In the genomic region with DNA sequence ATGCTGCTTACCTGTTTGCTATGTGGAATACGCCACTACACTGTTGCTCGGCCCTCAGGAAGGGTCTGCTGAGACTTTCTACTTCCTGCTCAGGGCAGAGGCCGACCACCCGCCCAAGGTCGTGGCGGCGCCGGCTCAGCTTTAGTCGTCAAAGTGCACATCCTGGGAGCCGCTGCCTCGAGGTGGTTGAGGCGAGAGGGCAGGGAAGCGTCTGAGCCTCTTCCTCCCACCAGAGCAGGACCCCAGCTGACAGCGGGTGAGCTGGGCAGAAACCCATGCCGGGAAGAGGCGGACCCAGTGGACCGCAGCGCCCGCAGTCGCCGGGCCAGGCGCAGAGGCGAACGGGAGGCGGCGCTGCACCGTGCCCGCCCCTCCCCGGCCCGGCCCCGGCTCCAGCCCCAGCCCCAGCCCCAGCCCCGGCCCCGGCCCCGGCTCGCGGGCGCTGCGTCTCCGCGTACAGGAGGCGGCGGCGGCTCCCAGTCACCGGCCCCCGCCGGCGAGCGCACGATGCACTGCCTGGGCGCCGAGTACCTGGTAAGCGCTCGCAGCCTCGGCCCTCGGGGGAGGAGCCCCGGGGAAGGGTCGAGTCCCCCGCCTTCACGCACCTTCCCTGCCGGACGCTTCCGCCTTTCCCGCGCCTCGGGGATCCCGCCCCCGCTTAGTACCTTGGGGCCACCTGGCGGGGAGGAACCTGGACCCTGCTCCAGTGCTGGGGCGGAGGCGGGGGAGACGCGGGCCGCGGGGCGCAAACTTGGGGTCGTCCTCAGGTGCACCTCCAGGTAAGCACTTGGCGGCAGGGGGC, we compare ENCODE assay signal across 1 cellular context.
A peak's percentile ranks its signal among the peaks of the same experiment; 100 is the strongest.
TF ChIP-seq lines count a peak whose summit lies in the region.

TSS of gene SLC44A3 (plus strand) at position 413 of the 802 bp plus-strand sequence. CDS start at position 508, 95 bp downstream.

TF ChIP-seq in H1, 55 proteins besides CTCF, POLR2A, EP300 and RAD21 (continued from another document):
- TF ChIP-seq NANOG (IDR thresholded peaks at IDR 0.05; ENCODE audit: insufficient read depth, low read depth, low read length, poor library complexity, severe bottlenecking) = no peak
- TF ChIP-seq CBX8 (IDR thresholded peaks at IDR 0.05; ENCODE audit: borderline replicate concordance, low read depth, low read length) = no peak
- TF ChIP-seq SP4 (IDR thresholded peaks at IDR 0.05; ENCODE audit: low read length) = no peak
- no peak for TF ChIP-seq FOSL1 (IDR thresholded peaks at IDR 0.05; ENCODE audit: insufficient read depth, low read depth, low read length)
- TF ChIP-seq RBBP5 (IDR thresholded peaks at IDR 0.05; ENCODE audit: borderline replicate concordance, low read depth, low read length) = peak; percentile 46; the same call in 1 of the 2 replicates
- no peak for TF ChIP-seq CBX5 (IDR thresholded peaks at IDR 0.05; ENCODE audit: low read depth, low read length)
- no peak for TF ChIP-seq TCF12 (IDR thresholded peaks at IDR 0.05; ENCODE audit: low read depth, low read length)
